ENCODE assay signal across 19 cellular contexts in genomic region chr1:119865607-119866006, GRCh38. TPM values are rescaled to one million over a fixed set of nuclear protein-coding genes. Genes with fewer than 3 reads are reported as not detected.
"Had no signal": no experiment of that assay in that cellular context is flagged by ENCODE, and none has a peak within 500 bp of the region (broad histone marks: within the 10 kb centered on the region; RNA-seq: fewer than 3 reads in every experiment).

No MANE protein-coding gene starts in this region.

- DNase-seq: activated CD8-positive, alpha-beta memory T cell treated with anti-CD3 and anti-CD28 coated beads, Interleukin-2, amount 50 U/mL, for 4 hours; activated CD8-positive, alpha-beta T cell treated with anti-CD3 and anti-CD28 coated beads for 36 hours; activated naive CD4-positive, alpha-beta T cell; activated naive CD8-positive, alpha-beta T cell treated with anti-CD3 and anti-CD28 coated beads, Interleukin-2, amount 50 U/mL, for 24 hours; caudate nucleus; cortex of kidney; effector CD8-positive, alpha-beta T cell; foreskin keratinocyte; immature natural killer cell; left colon; mammary epithelial cell; natural killer cell; occipital lobe; right lobe of liver; stimulated activated CD4-positive, alpha-beta T cell treated with anti-CD3 and anti-CD28 coated beads, Interleukin-2, amount 100 ng/mL, for 24 hours; stimulated activated naive CD4-positive, alpha-beta T cell; substantia nigra had no signal

- H3K27me3 ChIP-seq: foreskin keratinocyte, right lobe of liver had no signal

- H3K9me3 ChIP-seq: prostate gland, right lobe of liver had no signal

- H3K4me1 ChIP-seq: foreskin keratinocyte, right lobe of liver had no signal

- ATAC-seq: activated CD8-positive, alpha-beta T cell treated with anti-CD3 and anti-CD28 coated beads for 36 hours; activated naive CD8-positive, alpha-beta T cell treated with anti-CD3 and anti-CD28 coated beads, Interleukin-2, amount 50 U/mL, for 24 hours; foreskin keratinocyte; left colon; natural killer cell; right lobe of liver had no signal

- H3K36me3 ChIP-seq: prostate gland, right lobe of liver had no signal

- H3K4me3 ChIP-seq: prostate gland, right lobe of liver had no signal

- H3K27ac ChIP-seq: foreskin keratinocyte, prostate gland, right lobe of liver had no signal

RNA-seq across cellular contexts. Expression of gene ADAM30, which starts 30.7 kb away (rescaled TPM):
- total RNA-seq: activated CD8-positive, alpha-beta T cell treated with anti-CD3 and anti-CD28 coated beads for 36 hours; foreskin keratinocyte; left colon; mammary epithelial cell; mucosa of gallbladder; occipital lobe; right lobe of liver had no signal

RNA-seq across cellular contexts. Expression of gene REG4, which starts 54.3 kb away (rescaled TPM):
- total RNA-seq: foreskin keratinocyte, mammary epithelial cell, natural killer cell, occipital lobe had no signal
